9 cellular contexts compared by ENCODE assay signal in the genomic region with DNA sequence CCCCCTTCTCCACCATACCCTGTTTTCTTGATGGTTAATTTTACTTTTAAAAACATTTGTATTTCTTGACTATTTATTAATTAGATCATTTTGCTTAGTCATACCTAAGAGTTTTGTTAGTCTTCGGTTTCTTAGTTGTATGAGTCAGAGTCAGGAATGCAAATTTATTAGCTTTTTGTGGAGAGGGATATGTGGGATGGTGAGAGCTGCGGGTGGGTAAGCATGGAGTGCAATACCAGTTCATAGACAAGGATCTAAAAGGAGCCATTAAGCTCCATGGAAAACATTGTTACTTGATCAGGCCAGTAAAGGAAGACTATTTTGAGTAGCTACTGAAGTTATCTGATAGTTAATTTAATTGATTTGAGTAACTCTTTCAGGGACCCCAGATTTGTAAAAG.
DNase-seq lines count a peak whose midpoint lies in the region; ATAC-seq and TF ChIP-seq lines count a peak whose summit lies in the region.
"Had no signal": no experiment of that assay in that cellular context is flagged by ENCODE, and none has a peak within 500 bp of the region (broad histone marks: within the 10 kb centered on the region; RNA-seq: fewer than 3 reads in every experiment).

No MANE protein-coding gene starts in this region.

- H3K4ac ChIP-seq in H9 (ENCODE audit: low read depth, low read length): no peak overlapping the region

- no peaks in the 10 kb centered on the region for H3K9me3 Mint-ChIP-seq in H9
- no peaks in the 10 kb centered on the region for H3K9me3 Mint-ChIP-seq in WTC11
- H3K9me3 Mint-ChIP-seq in stimulated activated memory B cell treated with anti-CD40 and anti-IgM and Interleukin-4, amounts not matched to agents 10 μg/mL and 1 μg/mL and 100 μg/mL, for 72 hours: no peaks in the 10 kb centered on the region
- H3K9me3 Mint-ChIP-seq in T-cell: no peaks in the 10 kb centered on the region

- H4K20me1 ChIP-seq in H9 (ENCODE audit: control insufficient read depth, insufficient read depth, insufficient read length): no peaks in the 10 kb centered on the region

- peaks cover 3% of the 10 kb centered on the region for H3K79me1 ChIP-seq in H9 (ENCODE audit: insufficient read depth, low read depth, low read length, poor library complexity, severe bottlenecking)

- no peak overlapping the region for H3K56ac ChIP-seq in H9 (ENCODE audit: insufficient read length, low read depth, low read length)

- H2BK20ac ChIP-seq in H9 (ENCODE audit: low read depth, low read length, poor library complexity, severe bottlenecking): peak overlapping the region; percentile 34

- no peaks in the 10 kb centered on the region for H3K36me3 ChIP-seq in iPS-20b (ENCODE audit: insufficient read depth, low read depth, low read length)
- no peaks in the 10 kb centered on the region for H3K36me3 ChIP-seq in Peyer's patch
- H3K36me3 ChIP-seq: heart left ventricle had no signal

- H2AK5ac ChIP-seq in H9 (ENCODE audit: insufficient read length, low read length): no peak overlapping the region

- CTCF ChIA-PET in WTC11 (lab: Charles Lee): interaction anchor here (0.9 to 1.1 kb wide), 2 partner anchors 78 to 249 kb away, joined by 3 to 5 read pairs; no protein-coding TSS in a partner anchor
- CTCF ChIA-PET in T-cell (lab: Charles Lee): interaction anchor here in 1 of 2 donors (0.6 to 2.8 kb wide), 3 partner anchors 30 to 448 kb away, joined by 3 to 16 read pairs (median 11); partner anchors contain the start of gene ZSWIM6

- H3K27ac ChIP-seq in H9 (ENCODE audit: insufficient read length, low read depth, low read length): peak overlapping the region; percentile 15
- H3K27ac ChIP-seq in iPS-20b (ENCODE audit: low read length): no peak overlapping the region
- H3K27ac ChIP-seq in Peyer's patch: peak overlapping the region in 2 of 4 donors; percentile 11 to 55

- ATAC-seq in WTC11: no peak
- ATAC-seq in stimulated activated memory B cell treated with anti-CD40 and anti-IgM and Interleukin-4, amounts not matched to agents 10 μg/mL and 1 μg/mL and 100 μg/mL, for 72 hours: no peak
- ATAC-seq in T-cell (replicated peaks in 1 of 4): no peak
- no peak for ATAC-seq in HG03565 (IDR thresholded peaks at IDR 0.05; ENCODE audit: unreplicated experiment)

- H3K36me3 Mint-ChIP-seq in H9 (ENCODE audit: insufficient read depth in 1 of 3, low read depth in 3 of 3) (no peaks in the 10 kb centered on the region), WTC11 (no peaks in the 10 kb centered on the region), T-cell (no peaks in the 10 kb centered on the region)
- H3K36me3 Mint-ChIP-seq in stimulated activated memory B cell treated with anti-CD40 and anti-IgM and Interleukin-4, amounts not matched to agents 10 μg/mL and 1 μg/mL and 100 μg/mL, for 72 hours: no peaks in the 10 kb centered on the region

- H3K4me3 ChIP-seq in iPS-20b (ENCODE audit: low read length): peak overlapping the region; percentile 54
- no peak overlapping the region for H3K4me3 ChIP-seq in Peyer's patch

- no CpG with 5 or more reads among the region's 2 CpGs for WGBS in H9 (ENCODE audit: extremely low coverage, insufficient read length, low lambda C conversion rate)

- H2BK15ac ChIP-seq in H9 (ENCODE audit: low read depth, low read length): no peak overlapping the region

- no peak for DNase-seq in H9
- DNase-seq in WTC11 (ENCODE audit: low spot score): no peak
- no peak for DNase-seq in T-cell
- no peak for DNase-seq in Peyer's patch
- no peak for DNase-seq in medulla oblongata (ENCODE audit: extremely low spot score)
- DNase-seq: heart left ventricle had no signal

- no peak overlapping the region for H3K14ac ChIP-seq in H9 (ENCODE audit: insufficient read depth, low read length)

- H3T11ph ChIP-seq in H9 (ENCODE audit: low read length): no peak overlapping the region

- H4K91ac ChIP-seq in H9 (ENCODE audit: insufficient read length, low read depth, low read length): no peak overlapping the region

- H3K9ac ChIP-seq in H9 (ENCODE audit: extremely low read depth, insufficient read length, low read length) (no peak overlapping the region), iPS-20b (ENCODE audit: low read depth, low read length) (peak overlapping the region; percentile 23; the same call in 1 of the 2 replicates)

- H3K27me3 Mint-ChIP-seq in H9 (ENCODE audit: low read depth) (no peaks in the 10 kb centered on the region), WTC11 (ENCODE audit: low read depth) (no peaks in the 10 kb centered on the region), T-cell (no peaks in the 10 kb centered on the region)
- no peaks in the 10 kb centered on the region for H3K27me3 Mint-ChIP-seq in stimulated activated memory B cell treated with anti-CD40 and anti-IgM and Interleukin-4, amounts not matched to agents 10 μg/mL and 1 μg/mL and 100 μg/mL, for 72 hours

- H3K18ac ChIP-seq in H9 (ENCODE audit: insufficient read length, low read depth, low read length): no peak overlapping the region

- no peaks in the 10 kb centered on the region for H3K23me2 ChIP-seq in H9 (ENCODE audit: insufficient read length, low read depth, low read length, poor library complexity, severe bottlenecking)

- H3K4me3 Mint-ChIP-seq in H9 (no peak overlapping the region), WTC11 (peak overlapping the region; percentile 83; the same call in 1 of the 2 replicates), T-cell (peak overlapping the region in 1 of 3 donors; percentile 61)
- no peak overlapping the region for H3K4me3 Mint-ChIP-seq in stimulated activated memory B cell treated with anti-CD40 and anti-IgM and Interleukin-4, amounts not matched to agents 10 μg/mL and 1 μg/mL and 100 μg/mL, for 72 hours

- H3K27ac Mint-ChIP-seq in H9: no peak overlapping the region
- H3K27ac Mint-ChIP-seq in WTC11: no peak overlapping the region
- H3K27ac Mint-ChIP-seq in stimulated activated memory B cell treated with anti-CD40 and anti-IgM and Interleukin-4, amounts not matched to agents 10 μg/mL and 1 μg/mL and 100 μg/mL, for 72 hours: peak overlapping the region; percentile 15
- no peak overlapping the region for H3K27ac Mint-ChIP-seq in T-cell

- H3K4me1 Mint-ChIP-seq in H9 (peaks cover 52 to 54% of the 10 kb centered on the region in 2 experiments), WTC11 (peaks cover 59% of the 10 kb centered on the region), T-cell (peaks cover 41 to 42% (median 41%) of the 10 kb centered on the region in 3 donors)
- peaks cover 32% of the 10 kb centered on the region for H3K4me1 Mint-ChIP-seq in stimulated activated memory B cell treated with anti-CD40 and anti-IgM and Interleukin-4, amounts not matched to agents 10 μg/mL and 1 μg/mL and 100 μg/mL, for 72 hours

- H4K8ac ChIP-seq in H9 (replicated peaks; ENCODE audit: insufficient read length, low read depth, low read length): no peak overlapping the region

- H2BK5ac ChIP-seq in H9 (ENCODE audit: insufficient read length, low read length): no peak overlapping the region

- H2BK120ac ChIP-seq in H9 (ENCODE audit: low read depth, low read length, poor library complexity, severe bottlenecking): no peak overlapping the region

- POLR2A ChIA-PET in WTC11 (lab: Charles Lee): no interaction called here
- POLR2A ChIA-PET in T-cell (lab: Charles Lee): interaction anchor here (0.5 to 0.6 kb wide), 3 partner anchors 14 to 459 kb away, joined by 3 read pairs; no protein-coding TSS in a partner anchor

- no peak overlapping the region for H2BK12ac ChIP-seq in H9 (ENCODE audit: insufficient read length, low read depth, low read length)

- H3K27me3 ChIP-seq in H9 (ENCODE audit: insufficient read depth, low read length) (no peaks in the 10 kb centered on the region), iPS-20b (ENCODE audit: insufficient read depth, low read length) (no peaks in the 10 kb centered on the region), Peyer's patch (no peaks in the 10 kb centered on the region)
- H3K27me3 ChIP-seq: heart left ventricle had no signal

- no peak for TF ChIP-seq POLR2A in Peyer's patch (IDR thresholded peaks at IDR 0.05)

- peaks cover 5% of the 10 kb centered on the region for H3K4me1 ChIP-seq in H9 (ENCODE audit: insufficient read depth, low read length)
- peaks cover 46% of the 10 kb centered on the region for H3K4me1 ChIP-seq in iPS-20b (ENCODE audit: insufficient read depth, low read length)
- H3K4me1 ChIP-seq in Peyer's patch: peaks cover 0 to 16% (median 3%) of the 10 kb centered on the region in 4 donors

- no peak overlapping the region for H4K5ac ChIP-seq in H9 (ENCODE audit: insufficient read length, low read depth, low read length)

- H3K9me3 ChIP-seq in H9 (ENCODE audit: control insufficient read depth, low read depth, low read length) (no peaks in the 10 kb centered on the region), iPS-20b (ENCODE audit: insufficient read depth, low read depth, low read length) (no peaks in the 10 kb centered on the region), Peyer's patch (no peaks in the 10 kb centered on the region)
- H3K9me3 ChIP-seq: heart left ventricle had no signal

- no peak for TF ChIP-seq CTCF in H9 (conservative IDR thresholded peaks at IDR 0.05)
- no peak for TF ChIP-seq CTCF in WTC11 (IDR thresholded peaks at IDR 0.05)
- no peak for TF ChIP-seq CTCF in Peyer's patch (IDR thresholded peaks at IDR 0.05)

- H3K79me2 ChIP-seq in H9 (ENCODE audit: insufficient read depth, low read length): no peaks in the 10 kb centered on the region; the same call in 1 of the 2 replicates

- no peak overlapping the region for H2AFZ ChIP-seq in H9 (ENCODE audit: low read length)

- no peak overlapping the region for H3K4me2 ChIP-seq in H9 (ENCODE audit: insufficient read depth, insufficient read length, low read length)

- no peak overlapping the region for H3K23ac ChIP-seq in H9 (ENCODE audit: insufficient read length, low read depth, low read length)

TF ChIP-seq in WTC11, 78 proteins besides CTCF, POLR2A, EP300 and RAD21:
- TF ChIP-seq, protein P1, sequence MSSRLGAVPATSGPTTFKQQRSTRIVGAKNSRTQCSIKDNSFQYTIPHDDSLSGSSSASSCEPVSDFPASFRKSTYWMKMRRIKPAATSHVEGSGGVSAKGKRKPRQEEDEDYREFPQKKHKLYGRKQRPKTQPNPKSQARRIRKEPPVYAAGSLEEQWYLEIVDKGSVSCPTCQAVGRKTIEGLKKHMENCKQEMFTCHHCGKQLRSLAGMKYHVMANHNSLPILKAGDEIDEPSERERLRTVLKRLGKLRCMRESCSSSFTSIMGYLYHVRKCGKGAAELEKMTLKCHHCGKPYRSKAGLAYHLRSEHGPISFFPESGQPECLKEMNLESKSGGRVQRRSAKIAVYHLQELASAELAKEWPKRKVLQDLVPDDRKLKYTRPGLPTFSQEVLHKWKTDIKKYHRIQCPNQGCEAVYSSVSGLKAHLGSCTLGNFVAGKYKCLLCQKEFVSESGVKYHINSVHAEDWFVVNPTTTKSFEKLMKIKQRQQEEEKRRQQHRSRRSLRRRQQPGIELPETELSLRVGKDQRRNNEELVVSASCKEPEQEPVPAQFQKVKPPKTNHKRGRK (CRISPR knock-in tag; IDR thresholded peaks at IDR 0.05; ENCODE audit: borderline replicate concordance): no peak
